12 cellular contexts compared by ENCODE assay signal in the genomic region with DNA sequence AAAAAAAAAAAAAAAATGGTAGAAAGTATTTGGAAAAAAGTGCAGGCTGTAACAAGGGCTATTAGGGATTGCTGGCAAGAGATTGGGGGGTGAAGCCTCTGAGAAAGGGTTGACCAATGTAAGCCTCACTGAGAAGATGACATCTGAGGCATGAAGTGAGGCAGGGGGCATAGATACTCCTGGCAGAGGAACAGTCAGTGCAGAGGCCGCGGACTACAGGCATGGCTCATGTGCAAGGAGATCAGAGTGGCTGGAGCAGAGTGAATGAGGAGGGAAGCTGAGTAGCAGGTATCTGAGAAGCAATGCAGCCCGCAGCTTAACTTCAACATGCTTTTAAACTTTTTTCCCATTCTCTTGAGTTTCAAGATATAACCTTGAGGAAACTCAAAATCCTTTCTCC. TPM values are rescaled to one million over a fixed set of nuclear protein-coding genes. Genes with fewer than 3 reads are reported as not detected.
DNase-seq lines count a peak whose midpoint lies in the region; ATAC-seq and TF ChIP-seq lines count a peak whose summit lies in the region.
"Had no signal": no experiment of that assay in that cellular context is flagged by ENCODE, and none has a peak within 500 bp of the region (broad histone marks: within the 10 kb centered on the region; RNA-seq: fewer than 3 reads in every experiment).

No MANE protein-coding gene starts in this region.

- no peak for ATAC-seq in central memory CD8-positive, alpha-beta T cell (replicated peaks; ENCODE audit: extremely low read depth, poor library complexity, severe bottlenecking)
- ATAC-seq: body of pancreas, left cardiac atrium had no signal

- H3K79me2 ChIP-seq in KMS-11 (ENCODE audit: insufficient read depth, low read depth) = no peaks in the 10 kb centered on the region

- H3K36me3 ChIP-seq in KMS-11 (ENCODE audit: insufficient read depth) = no peaks in the 10 kb centered on the region

- no peak overlapping the region for H3K4me3 ChIP-seq in KMS-11 (IDR thresholded peaks at IDR 0.05; ENCODE audit: insufficient read depth, low read depth, low read length)
- H3K4me3 ChIP-seq: body of pancreas, SJSA1 had no signal

- peaks cover 8% of the 10 kb centered on the region for H3K36me3 Mint-ChIP-seq in activated CD4-positive, alpha-beta T cell treated with anti-CD3 and anti-CD28 coated beads, Interleukin-2, amount 10 ng/mL, durations not matched to agents 7 days and 5 days (ENCODE audit: low read depth)
- H3K36me3 Mint-ChIP-seq in central memory CD8-positive, alpha-beta T cell (ENCODE audit: insufficient read depth) = peaks cover 24% of the 10 kb centered on the region
- H3K36me3 Mint-ChIP-seq in osteocyte (ENCODE audit: unreplicated experiment) = peaks cover 9% of the 10 kb centered on the region

- peaks cover 21% of the 10 kb centered on the region for H3K4me1 ChIP-seq in KMS-11 (ENCODE audit: low read depth, poor library complexity, severe bottlenecking)

- H3K27me3 ChIP-seq in KMS-11 (ENCODE audit: insufficient read depth, low read depth) = no peaks in the 10 kb centered on the region
- H3K27me3 ChIP-seq: body of pancreas, SJSA1 had no signal

- peak overlapping the region; percentile 25; the same call in 1 of the 2 replicates for H3K4me2 ChIP-seq in KMS-11

- POLR2A ChIA-PET in activated CD4-positive, alpha-beta T cell treated with anti-CD3 and anti-CD28 coated beads, Interleukin-2, amount 10 ng/mL, durations not matched to agents 7 days and 5 days (lab: Charles Lee) = no interaction called here

- CTCF ChIA-PET in activated CD4-positive, alpha-beta T cell treated with anti-CD3 and anti-CD28 coated beads, Interleukin-2, amount 10 ng/mL, durations not matched to agents 7 days and 5 days (lab: Charles Lee) = interaction anchor here (0.7 to 4.2 kb wide), 3 partner anchors 8 to 136 kb away, joined by 4 to 31 read pairs (median 5); no protein-coding TSS in a partner anchor

- DNase-seq in activated CD4-positive, alpha-beta T cell treated with anti-CD3 and anti-CD28 coated beads, Interleukin-2, amount 10 ng/mL, durations not matched to agents 7 days and 5 days = no peak
- DNase-seq in activated CD4-positive, alpha-beta T cell treated with anti-CD3 and anti-CD28 coated beads, Interleukin-2, amount 50 U/mL, for 48 hours = no peak
- no peak for DNase-seq in central memory CD8-positive, alpha-beta T cell (ENCODE audit: low spot score in 2 of 2)
- no peak for DNase-seq in osteocyte (ENCODE audit: extremely low spot score, unreplicated experiment)
- no peak for DNase-seq in AG08395 (ENCODE audit: low spot score)
- DNase-seq in middle frontal gyrus (ENCODE audit: extremely low spot score, low spot score) = no peak
- DNase-seq in germinal center (ENCODE audit: low spot score) = no peak
- DNase-seq: left cardiac atrium, NCI-H2227 treated with DMSO at 0.1 percent for 48 hours had no signal

- peaks cover 58% of the 10 kb centered on the region for H3K4me1 Mint-ChIP-seq in activated CD4-positive, alpha-beta T cell treated with anti-CD3 and anti-CD28 coated beads, Interleukin-2, amount 10 ng/mL, durations not matched to agents 7 days and 5 days
- H3K4me1 Mint-ChIP-seq in central memory CD8-positive, alpha-beta T cell = peaks cover 50% of the 10 kb centered on the region
- H3K4me1 Mint-ChIP-seq in osteocyte (ENCODE audit: unreplicated experiment) = peaks cover 15% of the 10 kb centered on the region

- H3K9ac ChIP-seq in KMS-11 = no peak overlapping the region

- H3K9me3 Mint-ChIP-seq in activated CD4-positive, alpha-beta T cell treated with anti-CD3 and anti-CD28 coated beads, Interleukin-2, amount 10 ng/mL, durations not matched to agents 7 days and 5 days = no peaks in the 10 kb centered on the region
- H3K9me3 Mint-ChIP-seq in central memory CD8-positive, alpha-beta T cell = no peaks in the 10 kb centered on the region
- H3K9me3 Mint-ChIP-seq in osteocyte (ENCODE audit: unreplicated experiment) = no peaks in the 10 kb centered on the region

- no peaks in the 10 kb centered on the region for H3K27me3 Mint-ChIP-seq in activated CD4-positive, alpha-beta T cell treated with anti-CD3 and anti-CD28 coated beads, Interleukin-2, amount 10 ng/mL, durations not matched to agents 7 days and 5 days
- H3K27me3 Mint-ChIP-seq in central memory CD8-positive, alpha-beta T cell = no peaks in the 10 kb centered on the region
- no peaks in the 10 kb centered on the region for H3K27me3 Mint-ChIP-seq in osteocyte (ENCODE audit: unreplicated experiment)

- no peak for TF ChIP-seq CTCF in KMS-11 (conservative IDR thresholded peaks at IDR 0.05; ENCODE audit: low read depth, low read length)
- TF ChIP-seq CTCF in osteocyte (IDR thresholded peaks at IDR 0.05) = no peak

- H3K27ac Mint-ChIP-seq in activated CD4-positive, alpha-beta T cell treated with anti-CD3 and anti-CD28 coated beads, Interleukin-2, amount 10 ng/mL, durations not matched to agents 7 days and 5 days = peak overlapping the region; percentile 36
- H3K27ac Mint-ChIP-seq in central memory CD8-positive, alpha-beta T cell (ENCODE audit: low read depth) = peak overlapping the region; percentile 45
- no peak overlapping the region for H3K27ac Mint-ChIP-seq in osteocyte (ENCODE audit: unreplicated experiment)

- no peaks in the 10 kb centered on the region for H4K20me1 ChIP-seq in KMS-11 (ENCODE audit: insufficient read depth)

- peak overlapping the region; percentile 92 for H3K4me3 Mint-ChIP-seq in activated CD4-positive, alpha-beta T cell treated with anti-CD3 and anti-CD28 coated beads, Interleukin-2, amount 10 ng/mL, durations not matched to agents 7 days and 5 days
- peak overlapping the region; percentile 7 for H3K4me3 Mint-ChIP-seq in central memory CD8-positive, alpha-beta T cell
- H3K4me3 Mint-ChIP-seq in osteocyte (ENCODE audit: unreplicated experiment) = peak overlapping the region; percentile 1

- H3K27ac ChIP-seq in KMS-11 = no peak overlapping the region
- H3K27ac ChIP-seq: SJSA1 had no signal

- H2AFZ ChIP-seq in KMS-11 (ENCODE audit: low read depth) = no peak overlapping the region

RNA-seq across cellular contexts. Expression of gene FBXL22, which starts 5.4 kb away (rescaled TPM):
- total RNA-seq in activated CD4-positive, alpha-beta T cell treated with anti-CD3 and anti-CD28 coated beads, Interleukin-2, amount 10 ng/mL, durations not matched to agents 7 days and 5 days = under 1 TPM; 0.79 to 0.81 TPM
- 0.48 and 0.52 TPM in 2 replicates for total RNA-seq in osteocyte
- total RNA-seq: body of pancreas had no signal

Comparison
In these comparisons a context has a peak if more than half of its experiments do, and no peak if none do; other contexts are left out.
1. H3K4me3 Mint-ChIP-seq: peak in every context shown above with its lines; median percentile 92 in activated CD4-positive, alpha-beta T cell treated with anti-CD3 and anti-CD28 coated beads, Interleukin-2, amount 10 ng/mL, durations not matched to agents 7 days and 5 days; 7 in central memory CD8-positive, alpha-beta T cell; 1 in osteocyte.